Comparison of ENCODE assay signal across 18 cellular contexts in genomic region chr3:164514576-164514975, GRCh38.
DNase-seq lines count a peak whose midpoint lies in the region; ATAC-seq, FAIRE-seq and TF ChIP-seq lines count a peak whose summit lies in the region.
"Had no signal": no experiment of that assay in that cellular context is flagged by ENCODE, and none has a peak within 500 bp of the region (broad histone marks: within the 10 kb centered on the region; RNA-seq: fewer than 3 reads in every experiment).

No MANE protein-coding gene starts in this region.

- no peak overlapping the region for H3K23ac ChIP-seq in neuronal stem cell (ENCODE audit: low read depth, low read length, poor library complexity)

- no peaks in the 10 kb centered on the region for H3K27me3 ChIP-seq in neuronal stem cell (ENCODE audit: control insufficient read depth in 3 of 3, insufficient read depth in 3 of 3, low read depth in 1 of 3, low read length in 3 of 3)
- no peaks in the 10 kb centered on the region for H3K27me3 ChIP-seq in sigmoid colon
- no peaks in the 10 kb centered on the region for H3K27me3 ChIP-seq in upper lobe of right lung

- H3K9me3 ChIP-seq in neuronal stem cell (replicated peaks in 1 of 2; ENCODE audit: control insufficient read depth in 2 of 2, insufficient read depth in 1 of 2, low read depth in 1 of 2, low read length in 2 of 2): peaks cover 0 to 4% of the 10 kb centered on the region in 2 donors
- H3K9me3 ChIP-seq in sigmoid colon: peaks cover 0 to 5% (median 1%) of the 10 kb centered on the region in 4 donors
- no peaks in the 10 kb centered on the region for H3K9me3 ChIP-seq in upper lobe of right lung
- H3K9me3 ChIP-seq: HAP-1 had no signal

- H3K4me2 ChIP-seq in neuronal stem cell (ENCODE audit: insufficient read depth, low read length, poor library complexity, severe bottlenecking): no peak overlapping the region

- FAIRE-seq in frontal cortex (lab: Jason Lieb, UNC): no peak
- FAIRE-seq: G401.6, GM12892, H54 had no signal

- no peaks in the 10 kb centered on the region for H3K79me1 ChIP-seq in neuronal stem cell (ENCODE audit: low read depth, low read length)

- no peak overlapping the region for H3K4ac ChIP-seq in neuronal stem cell (ENCODE audit: low read length)

- H2BK15ac ChIP-seq in neuronal stem cell (ENCODE audit: low read length): no peak overlapping the region

- H3K4me3 ChIP-seq in neuronal stem cell (ENCODE audit: low read length in 2 of 2) (no peak overlapping the region), sigmoid colon (no peak overlapping the region), upper lobe of right lung (no peak overlapping the region)
- H3K4me3 ChIP-seq: HAP-1 had no signal

- no CpG with 5 or more reads among the region's 6 CpGs for WGBS in neuronal stem cell (ENCODE audit: extremely low coverage in 2 of 2, insufficient read length in 2 of 2, insufficient replicate concordance in 1 of 2), 2 donors
- WGBS in sigmoid colon, 2 donors: 95 to 96% methylated on average over 6 of the region's 6 CpGs

- H4K91ac ChIP-seq in neuronal stem cell (ENCODE audit: low read depth, low read length, poor library complexity): no peak overlapping the region

- no peak overlapping the region for H3K14ac ChIP-seq in neuronal stem cell (ENCODE audit: low read length)

- no peak for TF ChIP-seq CTCF in sigmoid colon (IDR thresholded peaks at IDR 0.05)
- no peak for TF ChIP-seq CTCF in upper lobe of right lung (IDR thresholded peaks at IDR 0.05)

- no peak overlapping the region for H2BK12ac ChIP-seq in neuronal stem cell (ENCODE audit: low read length)

- DNase-seq in neuronal stem cell (ENCODE audit: low spot score): no peak
- DNase-seq in sigmoid colon: peak; percentile 39
- peak; percentile 45 for DNase-seq in upper lobe of right lung
- no peak for DNase-seq in OCI-M2 (lab: John Stamatoyannopoulos, UW; ENCODE audit: unreplicated experiment)
- no peak for DNase-seq in D341Med (ENCODE audit: low spot score)
- no peak for DNase-seq in frontal cortex (ENCODE audit: low spot score in 2 of 2)
- DNase-seq: C1 segment of cervical spinal cord; Calu3; CD4-positive, alpha-beta memory T cell; COR-L47; DMS153; DND-41; GOT3; HFFc6 had no signal

- H2BK5ac ChIP-seq in neuronal stem cell (ENCODE audit: low read length): no peak overlapping the region

- H2AK5ac ChIP-seq in neuronal stem cell (ENCODE audit: low read depth, low read length): no peak overlapping the region

- H3K36me3 ChIP-seq in neuronal stem cell (replicated peaks in 1 of 2; ENCODE audit: control insufficient read depth in 2 of 2, insufficient read depth in 2 of 2, low read length in 2 of 2): no peaks in the 10 kb centered on the region
- no peaks in the 10 kb centered on the region for H3K36me3 ChIP-seq in sigmoid colon
- no peaks in the 10 kb centered on the region for H3K36me3 ChIP-seq in upper lobe of right lung
- H3K36me3 ChIP-seq: HAP-1 had no signal

- TF ChIP-seq EP300 in sigmoid colon (IDR thresholded peaks at IDR 0.05): no peak

- peak overlapping the region; percentile 65 for H3K18ac ChIP-seq in neuronal stem cell (ENCODE audit: low read length)

- no peak overlapping the region for H2AFZ ChIP-seq in neuronal stem cell (ENCODE audit: low read length)

- no peak for ATAC-seq in upper lobe of right lung

- H3K27ac ChIP-seq in neuronal stem cell (replicated peaks; ENCODE audit: low read length) (no peak overlapping the region), sigmoid colon (no peak overlapping the region), upper lobe of right lung (no peak overlapping the region)

- intact Hi-C loops in sigmoid colon (cut with DNase I) (no loop called here), upper lobe of right lung (cut with DNase I) (no loop called here)

- H2BK120ac ChIP-seq in neuronal stem cell (ENCODE audit: low read depth, low read length): no peak overlapping the region

- no peak for TF ChIP-seq POLR2A in sigmoid colon (IDR thresholded peaks at IDR 0.05)

- no peak overlapping the region for H4K8ac ChIP-seq in neuronal stem cell (ENCODE audit: low read depth, low read length)

- no peaks in the 10 kb centered on the region for H3K4me1 ChIP-seq in neuronal stem cell (ENCODE audit: control insufficient read depth in 2 of 2, insufficient read depth in 1 of 2, low read depth in 1 of 2, low read length in 2 of 2)
- no peaks in the 10 kb centered on the region for H3K4me1 ChIP-seq in sigmoid colon
- no peaks in the 10 kb centered on the region for H3K4me1 ChIP-seq in upper lobe of right lung
- H3K4me1 ChIP-seq: HAP-1 had no signal

- no peak overlapping the region for H3K9ac ChIP-seq in neuronal stem cell (ENCODE audit: low read depth, low read length, poor library complexity)

Comparison
In these comparisons a context has a peak if more than half of its experiments do, and no peak if none do; other contexts are left out.
1. DNase-seq: peak in sigmoid colon (single experiment) and upper lobe of right lung (single experiment); none in neuronal stem cell (single experiment), OCI-M2 (single experiment), D341Med (single experiment) and frontal cortex (0 of 2).